Comparison of ENCODE assay signal across 8 cellular contexts in genomic region chr22:41021655-41022454, GRCh38.
A peak's percentile ranks its signal among the peaks of the same experiment; 100 is the strongest.
DNase-seq lines count a peak whose midpoint lies in the region; ATAC-seq and TF ChIP-seq lines count a peak whose summit lies in the region.

No MANE protein-coding gene starts in this region.

- H3K27ac Mint-ChIP-seq in CD4-positive, alpha-beta T cell = peak overlapping the region; percentile 63

- intact Hi-C loops in CD4-positive, alpha-beta T cell (cut with DNase I, micrococcal nuclease) = loop anchor here (1.0 to 5.0 kb wide), 4 partner anchors 69 to 71 kb away; partner anchors contain the start of genes RBX1 (in 2 of the 2) and EP300 (in 1 of the 2)
- intact Hi-C loops in left ventricle myocardium inferior (cut with micrococcal nuclease) = loop anchor here (10.0 kb wide), 1 partner anchor 73 kb away; the partner anchor contains the start of gene EP300
- intact Hi-C loops in psoas muscle (cut with DNase I) = loop anchor here (1.0 to 5.0 kb wide), 4 partner anchors 69 to 71 kb away; partner anchors contain the start of gene RBX1 (in 2 of the 2)

- peak; percentile 64 for ATAC-seq in CD4-positive, alpha-beta T cell (ENCODE audit: poor library complexity)
- peak; percentile 65 for ATAC-seq in GM19397 (IDR thresholded peaks at IDR 0.05; ENCODE audit: unreplicated experiment)
- peak; percentile 74 to 82 (median 78) for ATAC-seq in psoas muscle

- H3K4me1 Mint-ChIP-seq in CD4-positive, alpha-beta T cell (ENCODE audit: low read depth) = peaks cover 20% of the 10 kb centered on the region

- H3K4me1 ChIP-seq in left ventricle myocardium inferior (peaks cover 26% of the 10 kb centered on the region), psoas muscle (peaks cover 7% of the 10 kb centered on the region)

- peak overlapping the region; percentile 60 for H3K4me3 ChIP-seq in Jurkat, Clone E6-1 (ENCODE audit: low read length)
- H3K4me3 ChIP-seq in left ventricle myocardium inferior (peak overlapping the region; percentile 84), psoas muscle (peak overlapping the region; percentile 73)

- 0 to 1% (median 0%) methylated on average over 67 to 84 of the region's 84 CpGs for WGBS in adipose tissue, 3 donors
- 0 to 2% (median 1%) methylated on average over 56 to 84 of the region's 84 CpGs for WGBS in psoas muscle, 3 donors

- TF ChIP-seq CTCF in CD4-positive, alpha-beta T cell (IDR thresholded peaks at IDR 0.05) = no peak
- TF ChIP-seq CTCF in left ventricle myocardium inferior (IDR thresholded peaks at IDR 0.05; ENCODE audit: borderline replicate concordance) (peak; percentile 45), psoas muscle (IDR thresholded peaks at IDR 0.05) (peak; percentile 19)

- H3K36me3 ChIP-seq in left ventricle myocardium inferior (no peaks in the 10 kb centered on the region), psoas muscle (ENCODE audit: insufficient read depth in 1 of 2, low read depth in 1 of 2) (no peaks in the 10 kb centered on the region)

- no peaks in the 10 kb centered on the region for H3K27me3 ChIP-seq in CD4-positive, alpha-beta T cell (ENCODE audit: control insufficient read depth, insufficient read depth, low read length)
- H3K27me3 ChIP-seq in left ventricle myocardium inferior (ENCODE audit: low read depth) = no peaks in the 10 kb centered on the region
- no peaks in the 10 kb centered on the region for H3K27me3 ChIP-seq in psoas muscle (ENCODE audit: insufficient read depth in 3 of 3, low read length in 2 of 3)

- H3K27me3 Mint-ChIP-seq in CD4-positive, alpha-beta T cell = no peaks in the 10 kb centered on the region

- H3K36me3 Mint-ChIP-seq in CD4-positive, alpha-beta T cell (ENCODE audit: low read depth) = no peaks in the 10 kb centered on the region

- H3K9me3 Mint-ChIP-seq in CD4-positive, alpha-beta T cell = no peaks in the 10 kb centered on the region

- POLR2A ChIA-PET in CD4-positive, alpha-beta T cell (lab: Charles Lee) = interaction anchor here (0.6 to 3.9 kb wide), 25 partner anchors 8 to 779 kb away, joined by 3 to 93 read pairs (median 4); partner anchors contain the start of genes CCDC134, EP300, PMM1 and RBX1

- peak; percentile 11 to 53 (median 35) for DNase-seq in CD4-positive, alpha-beta T cell
- DNase-seq in Jurkat, Clone E6-1 (ENCODE audit: low read depth, low spot score) = peak; percentile 15
- DNase-seq in SKM-1 (lab: John Stamatoyannopoulos, UW; ENCODE audit: unreplicated experiment) = peak; percentile 44
- DNase-seq in left ventricle myocardium inferior = peak; percentile 75
- DNase-seq in psoas muscle = peak; percentile 83 to 88
- no peak for DNase-seq in cortex of kidney (lab: John Stamatoyannopoulos, UW)

- CTCF ChIA-PET in CD4-positive, alpha-beta T cell (lab: Charles Lee) = interaction anchor here (0.6 to 3.9 kb wide), 2 partner anchors 99 to 101 kb away, joined by 3 to 10 read pairs; no protein-coding TSS in a partner anchor

- H3K4me3 Mint-ChIP-seq in CD4-positive, alpha-beta T cell = peak overlapping the region; percentile 95

- H3K27ac ChIP-seq in CD4-positive, alpha-beta T cell (ENCODE audit: low read depth, low read length) = peak overlapping the region; percentile 64
- H3K27ac ChIP-seq in adipose tissue (ENCODE audit: low read depth, low read length) = peak overlapping the region; percentile 93
- peak overlapping the region; percentile 99 for H3K27ac ChIP-seq in left ventricle myocardium inferior (replicated peaks)
- H3K27ac ChIP-seq in psoas muscle = peak overlapping the region; percentile 97

- no peaks in the 10 kb centered on the region for H3K9me3 ChIP-seq in CD4-positive, alpha-beta T cell (ENCODE audit: control insufficient read depth, low read length)
- H3K9me3 ChIP-seq in left ventricle myocardium inferior (replicated peaks) (no peaks in the 10 kb centered on the region), psoas muscle (no peaks in the 10 kb centered on the region)
